12 cellular contexts compared by ENCODE assay signal in the genomic region with DNA sequence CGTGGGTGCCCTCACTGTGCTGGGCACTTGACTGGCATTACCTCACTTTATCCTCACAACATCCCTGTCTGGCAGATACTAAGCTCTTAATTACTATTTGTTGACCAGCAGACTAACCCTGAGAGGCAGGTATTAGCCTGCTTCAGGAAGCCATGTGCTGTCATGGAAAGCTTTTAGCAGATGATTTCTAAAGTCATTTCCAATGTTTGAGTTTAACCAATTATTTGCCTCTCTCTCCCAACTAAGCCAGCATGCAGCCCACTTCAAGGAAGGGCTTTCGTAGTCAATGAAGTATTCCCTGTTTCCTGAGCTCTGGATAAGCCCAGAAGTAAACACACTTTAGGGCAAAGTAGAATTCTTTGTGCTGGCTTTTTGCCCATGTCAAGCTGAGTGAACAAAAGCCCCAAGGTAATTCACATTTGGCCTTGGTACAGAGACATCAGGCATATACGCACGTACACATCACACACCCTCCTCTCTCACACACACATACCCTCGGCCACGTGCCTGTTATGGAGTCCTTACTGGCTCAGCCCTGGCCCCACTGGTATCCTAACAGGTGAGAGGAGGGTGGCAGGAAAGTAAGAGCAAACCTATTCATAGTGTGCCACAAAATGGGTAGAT.
DNase-seq lines count a peak whose midpoint lies in the region; ATAC-seq and TF ChIP-seq lines count a peak whose summit lies in the region.
"Had no signal": no experiment of that assay in that cellular context is flagged by ENCODE, and none has a peak within 500 bp of the region (broad histone marks: within the 10 kb centered on the region; RNA-seq: fewer than 3 reads in every experiment).

No MANE protein-coding gene starts in this region.

- H3K27ac Mint-ChIP-seq in progenitor cell of endocrine pancreas: peak overlapping the region; percentile 40
- H3K27ac Mint-ChIP-seq in activated T-helper 1 cell treated with anti-CD3 and anti-CD28 coated beads, Interleukin-12 subunit alpha, Interleukin-12 subunit beta, Interleukin-2, Interleukin-4 antibody, amounts not matched to agents 30 ng/mL and 10 ng/mL and 1 ng/mL, durations not matched to agents 14 hours and 24 hours and 36 hours: no peak overlapping the region
- H3K27ac Mint-ChIP-seq: HFFc6 had no signal

- no peaks in the 10 kb centered on the region for H3K4me1 ChIP-seq in colonic mucosa

- H3K36me3 Mint-ChIP-seq in progenitor cell of endocrine pancreas (ENCODE audit: insufficient read depth): no peaks in the 10 kb centered on the region
- H3K36me3 Mint-ChIP-seq in activated T-helper 1 cell treated with anti-CD3 and anti-CD28 coated beads, Interleukin-12 subunit alpha, Interleukin-12 subunit beta, Interleukin-2, Interleukin-4 antibody, amounts not matched to agents 30 ng/mL and 10 ng/mL and 1 ng/mL, durations not matched to agents 14 hours and 24 hours and 36 hours (ENCODE audit: low read depth): no peaks in the 10 kb centered on the region

- TF ChIP-seq CTCF in LNCaP clone FGC (IDR thresholded peaks at IDR 0.05; ENCODE audit: control insufficient read depth, extremely low read depth, insufficient read depth) (no peak), colonic mucosa (IDR thresholded peaks at IDR 0.05) (no peak), progenitor cell of endocrine pancreas (IDR thresholded peaks at IDR 0.05; ENCODE audit: unreplicated experiment) (no peak)

- H3K27me3 ChIP-seq in colonic mucosa: no peaks in the 10 kb centered on the region

- no peaks in the 10 kb centered on the region for H3K9me3 Mint-ChIP-seq in progenitor cell of endocrine pancreas (ENCODE audit: low read depth)
- no peaks in the 10 kb centered on the region for H3K9me3 Mint-ChIP-seq in activated T-helper 1 cell treated with anti-CD3 and anti-CD28 coated beads, Interleukin-12 subunit alpha, Interleukin-12 subunit beta, Interleukin-2, Interleukin-4 antibody, amounts not matched to agents 30 ng/mL and 10 ng/mL and 1 ng/mL, durations not matched to agents 14 hours and 24 hours and 36 hours
- H3K9me3 Mint-ChIP-seq: HFFc6 had no signal

- no peaks in the 10 kb centered on the region for H3K36me3 ChIP-seq in colonic mucosa

- peaks cover 21% of the 10 kb centered on the region for H3K4me1 Mint-ChIP-seq in progenitor cell of endocrine pancreas (ENCODE audit: low read depth)
- no peaks in the 10 kb centered on the region for H3K4me1 Mint-ChIP-seq in activated T-helper 1 cell treated with anti-CD3 and anti-CD28 coated beads, Interleukin-12 subunit alpha, Interleukin-12 subunit beta, Interleukin-2, Interleukin-4 antibody, amounts not matched to agents 30 ng/mL and 10 ng/mL and 1 ng/mL, durations not matched to agents 14 hours and 24 hours and 36 hours (ENCODE audit: low read depth)

- no peak for ATAC-seq in GM21526 (IDR thresholded peaks at IDR 0.05; ENCODE audit: low FRiP score, unreplicated experiment)

- intact Hi-C loops in colonic mucosa (cut with DNase I): no loop called here
- intact Hi-C loops in activated T-helper 1 cell treated with anti-CD3 and anti-CD28 coated beads, Interleukin-12 subunit alpha, Interleukin-12 subunit beta, Interleukin-2, Interleukin-4 antibody, amounts not matched to agents 30 ng/mL and 10 ng/mL and 1 ng/mL, durations not matched to agents 14 hours and 24 hours and 36 hours (cut with micrococcal nuclease): no loop called here

- H3K27me3 Mint-ChIP-seq in progenitor cell of endocrine pancreas: no peaks in the 10 kb centered on the region
- H3K27me3 Mint-ChIP-seq in activated T-helper 1 cell treated with anti-CD3 and anti-CD28 coated beads, Interleukin-12 subunit alpha, Interleukin-12 subunit beta, Interleukin-2, Interleukin-4 antibody, amounts not matched to agents 30 ng/mL and 10 ng/mL and 1 ng/mL, durations not matched to agents 14 hours and 24 hours and 36 hours (ENCODE audit: insufficient read depth): peaks cover 6% of the 10 kb centered on the region

- H3K4me3 ChIP-seq in LNCaP clone FGC (ENCODE audit: low read depth, low read length): no peak overlapping the region
- H3K4me3 ChIP-seq in colonic mucosa: no peak overlapping the region

- H3K9ac ChIP-seq in colonic mucosa (ENCODE audit: low read depth in 2 of 2, low read length in 2 of 2): no peak overlapping the region

- DNase-seq in LNCaP clone FGC (ENCODE audit: low read depth) (peak; percentile 32), NCI-H2196 (lab: John Stamatoyannopoulos, UW; ENCODE audit: unreplicated experiment) (peak; percentile 73), colonic mucosa (peak; percentile 29), progenitor cell of endocrine pancreas (ENCODE audit: low spot score, unreplicated experiment) (no peak), germinal center (ENCODE audit: low spot score) (no peak), SIG-M5 (lab: John Stamatoyannopoulos, UW) (no peak)
- no peak for DNase-seq in activated T-helper 1 cell treated with anti-CD3 and anti-CD28 coated beads, Interleukin-12 subunit alpha, Interleukin-12 subunit beta, Interleukin-2, Interleukin-4 antibody, amounts not matched to agents 30 ng/mL and 10 ng/mL and 1 ng/mL, durations not matched to agents 14 hours and 24 hours and 36 hours (ENCODE audit: low spot score)
- DNase-seq: activated naive CD4-positive, alpha-beta T cell treated with Interleukin-2 at 50 U/mL for 16 hours; GDM1; HFFc6; NCI-H446 treated with DMSO at 0.1 percent for 48 hours had no signal

- H3K4me3 Mint-ChIP-seq in progenitor cell of endocrine pancreas (ENCODE audit: low read depth): no peak overlapping the region
- no peak overlapping the region for H3K4me3 Mint-ChIP-seq in activated T-helper 1 cell treated with anti-CD3 and anti-CD28 coated beads, Interleukin-12 subunit alpha, Interleukin-12 subunit beta, Interleukin-2, Interleukin-4 antibody, amounts not matched to agents 30 ng/mL and 10 ng/mL and 1 ng/mL, durations not matched to agents 14 hours and 24 hours and 36 hours
- H3K4me3 Mint-ChIP-seq: HFFc6 had no signal

- H3K27ac ChIP-seq in colonic mucosa: no peak overlapping the region

- H3K9me3 ChIP-seq in colonic mucosa: no peaks in the 10 kb centered on the region

Comparison
In these comparisons a context has a peak if more than half of its experiments do, and no peak if none do; other contexts are left out.
1. DNase-seq: peak in LNCaP clone FGC (single experiment), NCI-H2196 (single experiment) and colonic mucosa (single experiment); none in progenitor cell of endocrine pancreas (single experiment), germinal center (single experiment), SIG-M5 (single experiment) and activated T-helper 1 cell treated with anti-CD3 and anti-CD28 coated beads, Interleukin-12 subunit alpha, Interleukin-12 subunit beta, Interleukin-2, Interleukin-4 antibody, amounts not matched to agents 30 ng/mL and 10 ng/mL and 1 ng/mL, durations not matched to agents 14 hours and 24 hours and 36 hours (single experiment).